9 cellular contexts compared by ENCODE assay signal in genomic region chr5:150540615-150541396, GRCh38. TPM values are rescaled to one million over a fixed set of nuclear protein-coding genes. Genes with fewer than 3 reads are reported as not detected.
DNase-seq lines count a peak whose midpoint lies in the region; ATAC-seq and TF ChIP-seq lines count a peak whose summit lies in the region.
"Had no signal": no experiment of that assay in that cellular context is flagged by ENCODE, and none has a peak within 500 bp of the region (broad histone marks: within the 10 kb centered on the region; RNA-seq: fewer than 3 reads in every experiment).

No MANE protein-coding gene starts in this region.

- 58% methylated on average over 15 of the region's 15 CpGs for WGBS in right cardiac atrium

- intact Hi-C loops in right cardiac atrium (cut with DNase I) (loop anchor here (5.0 kb wide), 2 partner anchors 79 to 84 kb away; no protein-coding TSS in a partner anchor), Caco-2 (cut with micrococcal nuclease; ENCODE audit: unreplicated experiment) (no loop called here)

- H3K9me3 ChIP-seq in right cardiac atrium (ENCODE audit: control insufficient read depth, low read length) = no peaks in the 10 kb centered on the region
- H3K9me3 ChIP-seq in MM.1S (replicated peaks; ENCODE audit: insufficient read depth, low read length) = no peaks in the 10 kb centered on the region
- no peaks in the 10 kb centered on the region for H3K9me3 ChIP-seq in Caco-2

- no TSS peak for BruUV-seq in Caco-2 (replicated peaks; lab: Mats Ljungman, UMichigan)

- CTCF ChIA-PET in Caco-2 (lab: Charles Lee) = no interaction called here
- CTCF ChIA-PET in HEK293T (lab: Yijun Ruan, JAX) = interaction anchor here (0.6 to 1.2 kb wide), 2 partner anchors 10 to 82 kb away, joined by 3 to 4 read pairs; no protein-coding TSS in a partner anchor

- H3K4me1 ChIP-seq in right cardiac atrium (ENCODE audit: control insufficient read depth, insufficient read depth, low read length) (peaks cover 9% of the 10 kb centered on the region), MM.1S (ENCODE audit: low read length) (no peaks in the 10 kb centered on the region), Caco-2 (peaks cover 34% of the 10 kb centered on the region)

- no peaks in the 10 kb centered on the region for H3F3A ChIP-seq in MM.1S (ENCODE audit: insufficient read depth, low read length)

- H3K79me2 ChIP-seq in MM.1S (ENCODE audit: low read length) = no peaks in the 10 kb centered on the region

- H2AFZ ChIP-seq in MM.1S (ENCODE audit: low read length) = no peak overlapping the region

- H3K4me2 ChIP-seq in MM.1S (ENCODE audit: low read depth, low read length) = no peak overlapping the region

- DNase-seq in GM04504 (ENCODE audit: low read depth) (peak; percentile 54), brain pericyte (ENCODE audit: low read depth, low spot score) (peak; percentile 70), right cardiac atrium (peak in 1 of 3 donors; percentile 29), smooth muscle cell of the brain vasculature (ENCODE audit: low read depth, low spot score) (peak; percentile 84), MM.1S (no peak), Caco-2 (no peak), HEK293T (ENCODE audit: extremely low spot score) (no peak)
- DNase-seq: stimulated activated CD4-positive, alpha-beta T cell treated with anti-CD3 and anti-CD28 coated beads, Interleukin-12 subunit alpha, Interleukin-12 subunit beta, amount 100 ng/mL, for 4 hours had no signal

- H3K4me3 Mint-ChIP-seq in Caco-2 (ENCODE audit: unreplicated experiment) = no peak overlapping the region

- H3K4me3 ChIP-seq in right cardiac atrium (ENCODE audit: low read length) = no peak overlapping the region
- H3K4me3 ChIP-seq in MM.1S (ENCODE audit: low read length) = no peak overlapping the region
- H3K4me3 ChIP-seq in Caco-2 (ENCODE audit: low read depth, low read length) = no peak overlapping the region

- H3K4me1 Mint-ChIP-seq in Caco-2 (ENCODE audit: low read depth, unreplicated experiment) = peaks cover 25% of the 10 kb centered on the region

- H3K36me3 ChIP-seq in MM.1S (replicated peaks; ENCODE audit: insufficient read depth, low read length) = no peaks in the 10 kb centered on the region
- peaks cover 15% of the 10 kb centered on the region for H3K36me3 ChIP-seq in Caco-2 (ENCODE audit: control insufficient read depth, insufficient read depth, low read length)

- H3K27ac Mint-ChIP-seq in Caco-2 (ENCODE audit: unreplicated experiment) = no peak overlapping the region

- POLR2A ChIA-PET in Caco-2 (lab: Charles Lee) = no interaction called here
- POLR2A ChIA-PET in HEK293T (lab: Yijun Ruan, JAX) = interaction anchor here (2.2 kb wide), 1 partner anchor 160 kb away, joined by 8 read pairs; the partner anchor contains the start of gene RBM22

- no peaks in the 10 kb centered on the region for H3K9me2 ChIP-seq in MM.1S (replicated peaks; ENCODE audit: insufficient read depth, low read length)

- no peaks in the 10 kb centered on the region for H3K9me3 Mint-ChIP-seq in Caco-2 (ENCODE audit: unreplicated experiment)

- peaks cover 89% of the 10 kb centered on the region for H3K36me3 Mint-ChIP-seq in Caco-2 (ENCODE audit: insufficient read depth, unreplicated experiment)

- H4K20me1 ChIP-seq in MM.1S (ENCODE audit: insufficient read depth, low read length) = no peaks in the 10 kb centered on the region

- H3K27ac ChIP-seq in right cardiac atrium (ENCODE audit: low read length) (peak overlapping the region; percentile 77), MM.1S (ENCODE audit: low read length) (no peak overlapping the region)

- no peak overlapping the region for H3K9ac ChIP-seq in MM.1S (ENCODE audit: low read length)

- ATAC-seq in right cardiac atrium (peak; percentile 40 to 66), GM18868 (IDR thresholded peaks at IDR 0.05; ENCODE audit: unreplicated experiment) (no peak)

- H3K27me3 ChIP-seq in right cardiac atrium (ENCODE audit: control insufficient read depth, insufficient read depth) (no peaks in the 10 kb centered on the region), MM.1S (replicated peaks; ENCODE audit: insufficient read depth, low read length) (no peaks in the 10 kb centered on the region), Caco-2 (replicated peaks; ENCODE audit: control insufficient read depth, insufficient read depth, low read length) (no peaks in the 10 kb centered on the region)

- no peaks in the 10 kb centered on the region for H3K27me3 Mint-ChIP-seq in Caco-2 (ENCODE audit: insufficient read depth, unreplicated experiment)

- TF ChIP-seq CTCF in MM.1S (IDR thresholded peaks at IDR 0.05; ENCODE audit: low read length) = no peak
- TF ChIP-seq CTCF in Caco-2 (IDR thresholded peaks at IDR 0.05; ENCODE audit: insufficient read depth in 1 of 2, low read depth in 1 of 2, low read length in 1 of 2, severe bottlenecking in 1 of 2, unreplicated experiment in 1 of 2) = no peak

TF ChIP-seq in HEK293T, 16 proteins besides CTCF, POLR2A, EP300 and RAD21:
- no peak for TF ChIP-seq FOXA1 (IDR thresholded peaks at IDR 0.05)
- TF ChIP-seq ARNT (IDR thresholded peaks at IDR 0.05) = no peak
- TF ChIP-seq FOXM1 (IDR thresholded peaks at IDR 0.05; ENCODE audit: borderline replicate concordance) = no peak
- no peak for TF ChIP-seq SUZ12 (IDR thresholded peaks at IDR 0.05)
- no peak for TF ChIP-seq BHLHE40 (IDR thresholded peaks at IDR 0.05; ENCODE audit: borderline replicate concordance)
- TF ChIP-seq NFRKB (IDR thresholded peaks at IDR 0.05) = no peak

RNA-seq across cellular contexts. Expression of gene NDST1, which starts 32.9 kb away (rescaled TPM):
- total RNA-seq in right cardiac atrium (10 to 100 TPM; 53.1 to 67.8 (median 58.7) TPM), Caco-2 (2022) (106 and 110 TPM in 2 replicates)
- polyA plus RNA-seq in right cardiac atrium = 45.9 TPM

Comparison
In these comparisons a context has a peak if more than half of its experiments do, and no peak if none do; other contexts are left out.
1. DNase-seq: peak in GM04504 (single experiment), brain pericyte (single experiment) and smooth muscle cell of the brain vasculature (single experiment); none in MM.1S (single experiment), Caco-2 (0 of 2) and HEK293T (single experiment).